40 cellular contexts compared by ENCODE assay signal in genomic region chr6:7737867-7738266, GRCh38. TPM values are rescaled to one million over a fixed set of nuclear protein-coding genes. Genes with fewer than 3 reads are reported as not detected.
"Had no signal": no experiment of that assay in that cellular context is flagged by ENCODE, and none has a peak within 500 bp of the region (broad histone marks: within the 10 kb centered on the region; RNA-seq: fewer than 3 reads in every experiment).

No MANE protein-coding gene starts in this region.

- H3K4me3 ChIP-seq: ascending aorta, cardiac muscle cell had no signal

- H3K27me3 ChIP-seq: ascending aorta had no signal

- H3K4me1 Mint-ChIP-seq: activated B cell treated with CpG ODN at 0.5 μM for 24 hours; activated CD4-positive, alpha-beta T cell treated with anti-CD3 and anti-CD28 coated beads, Interleukin-2, amount 10 ng/mL, durations not matched to agents 24 days and 14 days; activated naive CD4-positive, alpha-beta T cell treated with anti-CD3 and anti-CD28 coated beads, Interleukin-2, amount 10 ng/mL, durations not matched to agents 7 days and 5 days; activated naive CD4-positive, alpha-beta T cell treated with anti-CD3 and anti-CD28 coated beads, Interleukin-2, amount 50 U/mL, for 24 hours; activated naive CD8-positive, alpha-beta T cell treated with anti-CD3 and anti-CD28 coated beads, Interleukin-2, amount 10 ng/mL, durations not matched to agents 7 days and 5 days; activated naive CD8-positive, alpha-beta T cell treated with anti-CD3 and anti-CD28 coated beads, Interleukin-2, amount 50 U/mL, for 24 hours; activated T-helper 17 cell treated with anti-CD3 and anti-CD28 coated beads, Interleukin-2, amount 50 U/mL, for 72 hours; brain; central memory CD8-positive, alpha-beta T cell had no signal

- H3K36me3 Mint-ChIP-seq: activated CD4-positive, alpha-beta memory T cell treated with anti-CD3 and anti-CD28 coated beads for 36 hours; activated naive CD4-positive, alpha-beta T cell treated with anti-CD3 and anti-CD28 coated beads, Interleukin-2, amount 10 ng/mL, durations not matched to agents 7 days and 5 days; activated naive CD4-positive, alpha-beta T cell treated with anti-CD3 and anti-CD28 coated beads, Interleukin-2, amount 50 U/mL, for 24 hours; activated naive CD8-positive, alpha-beta T cell; activated naive CD8-positive, alpha-beta T cell treated with anti-CD3 and anti-CD28 coated beads, Interleukin-2, amount 10 ng/mL, durations not matched to agents 7 days and 5 days; brain had no signal

- ATAC-seq: activated CD8-positive, alpha-beta T cell treated with anti-CD3 and anti-CD28 coated beads for 36 hours; activated naive CD8-positive, alpha-beta T cell treated with anti-CD3 and anti-CD28 coated beads, Interleukin-2, amount 50 U/mL, for 24 hours; activated T-cell treated with anti-CD3 and anti-CD28 coated beads, Interleukin-2, amount 50 U/mL, for 4 hours; activated T-cell treated with anti-CD3 and anti-CD28 coated beads, Interleukin-2, amount 50 U/mL, for 72 hours; activated T-helper 17 cell treated with anti-CD3 and anti-CD28 coated beads, Interleukin-2, amount 50 U/mL, for 72 hours had no signal

- DNase-seq: activated B cell treated with CpG ODN at 0.5 μM for 24 hours; activated CD4-positive, alpha-beta memory T cell treated with anti-CD3 and anti-CD28 coated beads for 36 hours; activated CD4-positive, alpha-beta T cell treated with anti-CD3 and anti-CD28 coated beads for 4 hours; activated CD4-positive, alpha-beta T cell treated with anti-CD3 and anti-CD28 coated beads, Interleukin-2, amount 10 ng/mL, durations not matched to agents 24 days and 14 days; activated CD4-positive, alpha-beta T cell treated with anti-CD3 and anti-CD28 coated beads, Interleukin-2, amount 50 U/mL, for 1 hour; activated CD4-positive, alpha-beta T cell treated with anti-CD3 and anti-CD28 coated beads, Interleukin-2, amount 50 U/mL, for 4 hours; activated CD4-positive, CD25-positive, alpha-beta regulatory T cell treated with anti-CD3 and anti-CD28 coated beads, Interleukin-2, amount 50 U/mL, for 72 hours; activated CD8-positive, alpha-beta memory T cell treated with anti-CD3 and anti-CD28 coated beads, Interleukin-2, amount 50 U/mL, for 4 hours; activated CD8-positive, alpha-beta T cell treated with anti-CD3 and anti-CD28 coated beads for 36 hours; activated effector memory CD4-positive, alpha-beta T cell treated with anti-CD3 and anti-CD28 coated beads, Interleukin-2, amount 50 U/mL, for 16 hours; activated gamma-delta T cell treated with Interleukin-2 at 50 U/mL for 16 hours; activated naive CD4-positive, alpha-beta T cell; activated naive CD4-positive, alpha-beta T cell treated with anti-CD3 and anti-CD28 coated beads, Interleukin-2, amount 10 ng/mL, durations not matched to agents 7 days and 5 days; activated naive CD8-positive, alpha-beta T cell treated with anti-CD3 and anti-CD28 coated beads, Interleukin-2, amount 10 ng/mL, durations not matched to agents 7 days and 5 days; activated naive CD8-positive, alpha-beta T cell treated with anti-CD3 and anti-CD28 coated beads, Interleukin-2, amount 50 U/mL, for 24 hours; activated T-cell treated with anti-CD3 and anti-CD28 coated beads for 4 hours; activated T-cell treated with anti-CD3 and anti-CD28 coated beads, Interleukin-2, amount 50 U/mL, for 1 hour; activated T-cell treated with anti-CD3 and anti-CD28 coated beads, Interleukin-2, amount 50 U/mL, for 4 hours; activated T-cell treated with anti-CD3 and anti-CD28 coated beads, Interleukin-2, amount 50 U/mL, for 72 hours; amygdala; anterior cingulate cortex; caudate nucleus; cerebellar nuclear complex; T-helper 1 cell; T-helper 2 cell; T-helper 9 cell had no signal

- H3K4me1 ChIP-seq: ascending aorta had no signal

- H3K27ac ChIP-seq: ascending aorta, cardiac muscle cell, VCaP had no signal

- H3K36me3 ChIP-seq: ascending aorta, cardiac muscle cell had no signal

- H3K27ac Mint-ChIP-seq: activated B cell treated with CpG ODN at 0.5 μM for 24 hours; activated CD4-positive, alpha-beta memory T cell treated with anti-CD3 and anti-CD28 coated beads for 36 hours; activated CD4-positive, alpha-beta T cell treated with anti-CD3 and anti-CD28 coated beads, Interleukin-2, amount 10 ng/mL, durations not matched to agents 24 days and 14 days; activated CD8-positive, alpha-beta T cell treated with anti-CD3 and anti-CD28 coated beads for 36 hours; activated naive CD4-positive, alpha-beta T cell treated with anti-CD3 and anti-CD28 coated beads, Interleukin-2, amount 10 ng/mL, durations not matched to agents 7 days and 5 days; activated naive CD4-positive, alpha-beta T cell treated with anti-CD3 and anti-CD28 coated beads, Interleukin-2, amount 50 U/mL, for 24 hours; activated naive CD8-positive, alpha-beta T cell; activated naive CD8-positive, alpha-beta T cell treated with anti-CD3 and anti-CD28 coated beads, Interleukin-2, amount 10 ng/mL, durations not matched to agents 7 days and 5 days; activated naive CD8-positive, alpha-beta T cell treated with anti-CD3 and anti-CD28 coated beads, Interleukin-2, amount 50 U/mL, for 24 hours; activated T-cell treated with anti-CD3 and anti-CD28 coated beads, Interleukin-2, amount 50 U/mL, for 72 hours; activated T-helper 1 cell treated with anti-CD3 and anti-CD28 coated beads, Interleukin-12 subunit alpha, Interleukin-12 subunit beta, Interleukin-2, Interleukin-4 antibody, amounts not matched to agents 30 ng/mL and 10 ng/mL and 1 ng/mL, durations not matched to agents 14 hours and 24 hours and 36 hours; activated T-helper 17 cell treated with anti-CD3 and anti-CD28 coated beads, Interleukin-2, amount 50 U/mL, for 72 hours; brain; T-helper 1 cell treated with Interleukin-12 subunit alpha and Interleukin-12 subunit beta and Interleukin-4 antibody, amounts not matched to agents 30 μg/mL and 1 μg/mL, for 36 hours; T-helper 2 cell treated with Interferon-gamma antibody and Interleukin-4, amounts not matched to agents 5 μg/mL and 100 μg/mL, for 36 hours had no signal

- H3K9me3 Mint-ChIP-seq: activated B cell treated with CpG ODN at 0.5 μM for 24 hours; activated CD4-positive, alpha-beta memory T cell treated with anti-CD3 and anti-CD28 coated beads for 36 hours; activated CD4-positive, alpha-beta T cell treated with anti-CD3 and anti-CD28 coated beads, Interleukin-2, amount 10 ng/mL, durations not matched to agents 24 days and 14 days; activated CD8-positive, alpha-beta T cell treated with anti-CD3 and anti-CD28 coated beads for 36 hours; activated naive CD4-positive, alpha-beta T cell treated with anti-CD3 and anti-CD28 coated beads, Interleukin-2, amount 10 ng/mL, durations not matched to agents 7 days and 5 days; activated naive CD4-positive, alpha-beta T cell treated with anti-CD3 and anti-CD28 coated beads, Interleukin-2, amount 50 U/mL, for 24 hours; activated naive CD8-positive, alpha-beta T cell treated with anti-CD3 and anti-CD28 coated beads, Interleukin-2, amount 10 ng/mL, durations not matched to agents 7 days and 5 days; activated naive CD8-positive, alpha-beta T cell treated with anti-CD3 and anti-CD28 coated beads, Interleukin-2, amount 50 U/mL, for 24 hours; activated T-cell treated with anti-CD3 and anti-CD28 coated beads, Interleukin-2, amount 50 U/mL, for 4 hours; activated T-cell treated with anti-CD3 and anti-CD28 coated beads, Interleukin-2, amount 50 U/mL, for 72 hours; activated T-helper 1 cell treated with anti-CD3 and anti-CD28 coated beads, Interleukin-12 subunit alpha, Interleukin-12 subunit beta, Interleukin-2, Interleukin-4 antibody, amounts not matched to agents 30 ng/mL and 10 ng/mL and 1 ng/mL, durations not matched to agents 14 hours and 24 hours and 36 hours; activated T-helper 17 cell treated with anti-CD3 and anti-CD28 coated beads, Interleukin-2, amount 50 U/mL, for 72 hours; brain; central memory CD8-positive, alpha-beta T cell; T-helper 1 cell treated with Interleukin-12 subunit alpha and Interleukin-12 subunit beta and Interleukin-4 antibody, amounts not matched to agents 30 μg/mL and 1 μg/mL, for 36 hours; T-helper 2 cell treated with Interferon-gamma antibody and Interleukin-4, amounts not matched to agents 5 μg/mL and 100 μg/mL, for 36 hours had no signal

- H3K9me3 ChIP-seq: ascending aorta had no signal

- FAIRE-seq: bronchial epithelial cell, TTC549 had no signal

- H3K4me3 Mint-ChIP-seq: activated B cell treated with CpG ODN at 0.5 μM for 24 hours; activated CD4-positive, alpha-beta memory T cell treated with anti-CD3 and anti-CD28 coated beads for 36 hours; activated CD4-positive, alpha-beta T cell treated with anti-CD3 and anti-CD28 coated beads, Interleukin-2, amount 10 ng/mL, durations not matched to agents 24 days and 14 days; activated CD8-positive, alpha-beta T cell treated with anti-CD3 and anti-CD28 coated beads for 36 hours; activated naive CD4-positive, alpha-beta T cell treated with anti-CD3 and anti-CD28 coated beads, Interleukin-2, amount 10 ng/mL, durations not matched to agents 7 days and 5 days; activated naive CD4-positive, alpha-beta T cell treated with anti-CD3 and anti-CD28 coated beads, Interleukin-2, amount 50 U/mL, for 24 hours; activated naive CD8-positive, alpha-beta T cell; activated naive CD8-positive, alpha-beta T cell treated with anti-CD3 and anti-CD28 coated beads, Interleukin-2, amount 10 ng/mL, durations not matched to agents 7 days and 5 days; activated naive CD8-positive, alpha-beta T cell treated with anti-CD3 and anti-CD28 coated beads, Interleukin-2, amount 50 U/mL, for 24 hours; activated T-cell treated with anti-CD3 and anti-CD28 coated beads, Interleukin-2, amount 50 U/mL, for 4 hours; activated T-cell treated with anti-CD3 and anti-CD28 coated beads, Interleukin-2, amount 50 U/mL, for 72 hours; activated T-helper 1 cell treated with anti-CD3 and anti-CD28 coated beads, Interleukin-12 subunit alpha, Interleukin-12 subunit beta, Interleukin-2, Interleukin-4 antibody, amounts not matched to agents 30 ng/mL and 10 ng/mL and 1 ng/mL, durations not matched to agents 14 hours and 24 hours and 36 hours; activated T-helper 17 cell treated with anti-CD3 and anti-CD28 coated beads, Interleukin-2, amount 50 U/mL, for 72 hours; brain; central memory CD8-positive, alpha-beta T cell; T-helper 1 cell treated with Interleukin-12 subunit alpha and Interleukin-12 subunit beta and Interleukin-4 antibody, amounts not matched to agents 30 μg/mL and 1 μg/mL, for 36 hours; T-helper 2 cell treated with Interferon-gamma antibody and Interleukin-4, amounts not matched to agents 5 μg/mL and 100 μg/mL, for 36 hours had no signal

RNA-seq across cellular contexts. Expression of gene BMP6, which starts 12.0 kb away (rescaled TPM):
- total RNA-seq: activated CD8-positive, alpha-beta memory T cell treated with anti-CD3 and anti-CD28 coated beads for 36 hours; activated naive CD8-positive, alpha-beta T cell treated with anti-CD3 and anti-CD28 coated beads, Interleukin-2, amount 10 ng/mL, durations not matched to agents 7 days and 5 days; activated T-cell treated with anti-CD3 and anti-CD28 coated beads, Interleukin-2, amount 50 U/mL, for 4 hours had no signal
- polyA plus RNA-seq: cardiac muscle cell had no signal
